Comparison of ENCODE assay signal across 8 cellular contexts in the genomic region with DNA sequence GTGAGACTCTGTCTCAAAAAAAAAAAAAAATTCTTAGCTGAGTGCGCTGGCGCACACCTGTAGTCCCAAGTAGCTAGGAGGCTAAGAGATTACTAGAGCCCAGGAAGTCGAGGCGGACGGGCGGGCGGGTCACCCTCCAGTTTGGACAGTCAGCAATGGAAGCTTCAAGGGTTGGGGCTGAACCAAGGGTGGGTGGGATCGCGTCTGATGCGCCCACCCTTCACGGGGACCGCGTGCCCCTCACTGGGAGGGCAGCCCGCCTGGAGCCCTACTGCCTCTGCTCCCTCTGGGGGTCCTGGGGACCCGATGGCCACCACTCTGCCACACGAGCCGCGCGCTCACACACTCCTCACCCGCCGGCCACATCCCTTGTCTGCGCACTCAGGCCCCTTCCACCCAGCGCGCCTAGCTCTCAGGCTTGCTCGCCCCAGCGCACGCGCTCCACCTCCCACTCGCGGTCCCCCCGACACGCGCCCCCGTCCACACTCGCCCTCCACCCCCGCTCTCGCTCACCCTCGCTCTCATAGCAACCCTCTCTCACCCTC. TPM values are rescaled to one million over a fixed set of nuclear protein-coding genes. Genes with fewer than 3 reads are reported as not detected.
A peak's percentile ranks its signal among the peaks of the same experiment; 100 is the strongest.
DNase-seq lines count a peak whose midpoint lies in the region; ATAC-seq and TF ChIP-seq lines count a peak whose summit lies in the region.

No MANE protein-coding gene starts in this region.

- H2AFZ ChIP-seq in Karpas-422 (ENCODE audit: low read length) = peak overlapping the region; percentile 95

- H3K27me3 ChIP-seq in Karpas-422 (ENCODE audit: low read length) (no peaks in the 10 kb centered on the region), tibial nerve (no peaks in the 10 kb centered on the region)

- H3K9me3 ChIP-seq in Karpas-422 (ENCODE audit: low read length) (no peaks in the 10 kb centered on the region), tibial nerve (no peaks in the 10 kb centered on the region)

- no peaks in the 10 kb centered on the region for H3K9me3 Mint-ChIP-seq in activated CD4-positive, alpha-beta T cell treated with anti-CD3 and anti-CD28 coated beads for 36 hours (ENCODE audit: low read depth)

- peaks cover 8% of the 10 kb centered on the region; the same call in 1 of the 2 replicates for H4K20me1 ChIP-seq in Karpas-422 (ENCODE audit: insufficient read depth, low read depth, low read length)

- TF ChIP-seq EP300 in tibial nerve (IDR thresholded peaks at IDR 0.05) = no peak

- H3K4me3 Mint-ChIP-seq in activated CD4-positive, alpha-beta T cell treated with anti-CD3 and anti-CD28 coated beads for 36 hours = peak overlapping the region; percentile 88

- CTCF ChIA-PET in activated CD4-positive, alpha-beta T cell treated with anti-CD3 and anti-CD28 coated beads for 36 hours (lab: Charles Lee) = interaction anchor here (1.0 kb wide), 1 partner anchor 15 kb away, joined by 3 read pairs; no protein-coding TSS in a partner anchor

- H3K79me2 ChIP-seq in Karpas-422 (ENCODE audit: low read length) = peaks cover 35% of the 10 kb centered on the region

- POLR2A ChIA-PET in activated CD4-positive, alpha-beta T cell treated with anti-CD3 and anti-CD28 coated beads for 36 hours (lab: Charles Lee) = interaction anchor here (1.1 kb wide), 1 partner anchor 14 kb away, joined by 4 read pairs; no protein-coding TSS in a partner anchor

- H3K27ac Mint-ChIP-seq in activated CD4-positive, alpha-beta T cell treated with anti-CD3 and anti-CD28 coated beads for 36 hours = peak overlapping the region; percentile 58

- H3K9ac ChIP-seq in Karpas-422 (ENCODE audit: low read length) = peak overlapping the region; percentile 100

- H3K9me2 ChIP-seq in Karpas-422 (replicated peaks; ENCODE audit: insufficient read depth, low read length) = no peaks in the 10 kb centered on the region

- no peak for TF ChIP-seq CTCF in astrocyte of the cerebellum (IDR thresholded peaks at IDR 0.05; ENCODE audit: low read depth, low read length, missing control alignments)
- no peak for TF ChIP-seq CTCF in lower leg skin (IDR thresholded peaks at IDR 0.05)
- no peak for TF ChIP-seq CTCF in tibial nerve (IDR thresholded peaks at IDR 0.05)

- H3K4me1 Mint-ChIP-seq in activated CD4-positive, alpha-beta T cell treated with anti-CD3 and anti-CD28 coated beads for 36 hours = peaks cover 24% of the 10 kb centered on the region

- 1 to 3% methylated on average over 28 to 33 of the region's 38 CpGs for WGBS in lower leg skin, 2 donors
- 3 to 6% methylated on average over 36 to 38 of the region's 38 CpGs for WGBS in tibial nerve, 2 donors

- intact Hi-C loops in activated CD4-positive, alpha-beta T cell treated with anti-CD3 and anti-CD28 coated beads for 36 hours (cut with DNase I, micrococcal nuclease) = loop anchor here (1.0 to 5.0 kb wide), 9 partner anchors 15 to 399 kb away; a partner anchor contains a TSS
- intact Hi-C loops in lower leg skin (cut with DNase I; ENCODE audit: low total_unique reads) = no loop called here

- H3K4me1 ChIP-seq in Karpas-422 (ENCODE audit: low read length) (peaks cover 22% of the 10 kb centered on the region), tibial nerve (peaks cover 0 to 32% (median 14%) of the 10 kb centered on the region in 4 donors)

- peak; percentile 28 for ATAC-seq in activated CD4-positive, alpha-beta T cell treated with anti-CD3 and anti-CD28 coated beads for 36 hours

- H3K4me3 ChIP-seq in Karpas-422 (ENCODE audit: low read length) = peak overlapping the region; percentile 100
- peak overlapping the region; percentile 85 for H3K4me3 ChIP-seq in astrocyte of the cerebellum (ENCODE audit: low read depth, low read length)
- H3K4me3 ChIP-seq in lower leg skin (ENCODE audit: low read depth, poor library complexity, severe bottlenecking) = peak overlapping the region; percentile 89
- H3K4me3 ChIP-seq in tibial nerve = peak overlapping the region; percentile 73 to 98 (median 87)

- no peaks in the 10 kb centered on the region for H3K36me3 ChIP-seq in Karpas-422 (ENCODE audit: insufficient read depth, low read length)
- H3K36me3 ChIP-seq in tibial nerve = peaks cover 0 to 30% (median 0%) of the 10 kb centered on the region in 3 donors

- H3K36me3 Mint-ChIP-seq in activated CD4-positive, alpha-beta T cell treated with anti-CD3 and anti-CD28 coated beads for 36 hours (ENCODE audit: low read depth) = peaks cover 10% of the 10 kb centered on the region

- no peak overlapping the region for H3K27ac ChIP-seq in Karpas-422 (ENCODE audit: low read length)
- H3K27ac ChIP-seq in tibial nerve = peak overlapping the region in 3 of 4 donors; percentile 89 to 98 (median 90)

- H3K4me2 ChIP-seq in Karpas-422 (ENCODE audit: low read depth, low read length, poor library complexity, severe bottlenecking) = peak overlapping the region; percentile 88

- in situ Hi-C loops in astrocyte of the cerebellum (cut with HindIII; ENCODE audit: low sequenced_read_pairs) = loop anchor here (5.0 kb wide), 1 partner anchor 87 kb away; no protein-coding TSS in a partner anchor

- H3K27me3 Mint-ChIP-seq in activated CD4-positive, alpha-beta T cell treated with anti-CD3 and anti-CD28 coated beads for 36 hours = no peaks in the 10 kb centered on the region

- DNase-seq in activated CD4-positive, alpha-beta T cell treated with anti-CD3 and anti-CD28 coated beads for 36 hours = peak; percentile 63
- DNase-seq in activated CD4-positive, alpha-beta T cell treated with anti-CD3 and anti-CD28 coated beads, Interleukin-2, amount 50 U/mL, for 1 hour = no peak
- DNase-seq in Karpas-422 = peak; percentile 58
- no peak for DNase-seq in astrocyte of the cerebellum (ENCODE audit: low read depth)
- no peak for DNase-seq in lower leg skin (ENCODE audit: low spot score in 2 of 2)
- DNase-seq in tibial nerve (ENCODE audit: low spot score in 2 of 2) = no peak
- no peak for DNase-seq in HPDE6-E6E7 (ENCODE audit: extremely low spot score)
- no peak for DNase-seq in activated CD4-positive, CD25-positive, alpha-beta regulatory T cell treated with anti-CD3 and anti-CD28 coated beads, Interleukin-2, amount 50 U/mL, for 72 hours

- TF ChIP-seq POLR2A in lower leg skin (IDR thresholded peaks at IDR 0.05) = no peak
- TF ChIP-seq POLR2A in tibial nerve (IDR thresholded peaks at IDR 0.05) = no peak

RNA-seq across cellular contexts. Expression of a gene that starts 0.5 kb away (rescaled TPM):
- total RNA-seq in activated CD4-positive, alpha-beta T cell treated with anti-CD3 and anti-CD28 coated beads for 36 hours = 10 to 100 TPM; 60.4 to 75.3 TPM
- 32.8 and 43.7 TPM in 2 replicates for total RNA-seq in Karpas-422 (2014; rRNA removed; shearing (Covaris generic); ENCODE audit: low replicate concordance)
- total RNA-seq in lower leg skin (10 to 100 TPM; 35.5 to 59.4 (median 50.7) TPM), tibial nerve (10 to 100 TPM; 47.9 to 83.4 (median 65.8) TPM)

RNA-seq across cellular contexts. Expression of a gene that starts 15.6 kb away (rescaled TPM):
- 10 to 100 TPM; 43.5 to 71.6 TPM for total RNA-seq in activated CD4-positive, alpha-beta T cell treated with anti-CD3 and anti-CD28 coated beads for 36 hours
- total RNA-seq in Karpas-422 (2014; rRNA removed; shearing (Covaris generic); ENCODE audit: low replicate concordance) = 20.0 and 34.6 TPM in 2 replicates
- 10 to 100 TPM; 33.6 to 76.6 (median 46.4) TPM for total RNA-seq in lower leg skin
- total RNA-seq in tibial nerve = 100 to 1,000 TPM in 1 of 4 donors, 10 to 100 TPM in 3; 70.8 to 136 (median 90.3) TPM

Comparison
In these comparisons a context has a peak if more than half of its experiments do, and no peak if none do; other contexts are left out.
1. DNase-seq: peak in activated CD4-positive, alpha-beta T cell treated with anti-CD3 and anti-CD28 coated beads for 36 hours (single experiment) and Karpas-422 (single experiment); none in activated CD4-positive, alpha-beta T cell treated with anti-CD3 and anti-CD28 coated beads, Interleukin-2, amount 50 U/mL, for 1 hour (single experiment), astrocyte of the cerebellum (single experiment), lower leg skin (0 of 2), tibial nerve (0 of 2), HPDE6-E6E7 (single experiment) and activated CD4-positive, CD25-positive, alpha-beta regulatory T cell treated with anti-CD3 and anti-CD28 coated beads, Interleukin-2, amount 50 U/mL, for 72 hours (single experiment).
2. Peak in every context shown above with its lines, with median percentiles within 50 percentile points of each other: H3K4me3 ChIP-seq.